In the genomic region with DNA sequence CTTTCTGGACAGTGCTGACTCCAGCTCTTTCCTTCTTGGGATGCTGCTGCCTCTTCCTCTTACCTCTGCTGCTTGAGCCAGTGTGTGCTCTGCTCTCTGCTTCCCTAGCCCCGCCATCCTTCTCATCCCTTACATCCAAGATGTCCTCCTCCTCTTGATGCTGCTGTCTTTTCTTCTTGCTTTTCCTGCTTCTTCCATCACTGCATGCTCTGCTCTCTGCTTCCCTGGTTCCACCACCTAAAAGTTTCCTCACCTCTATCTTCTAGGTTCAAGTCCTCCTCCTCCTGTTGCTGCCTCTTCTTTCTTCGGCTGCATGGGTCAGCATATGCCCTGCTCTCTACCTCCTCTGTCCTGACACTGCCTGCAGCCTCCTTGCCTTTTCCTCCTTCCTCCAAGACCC, we compare ENCODE assay signal across 20 cellular contexts. TPM values are rescaled to one million over a fixed set of nuclear protein-coding genes. Genes with fewer than 3 reads are reported as not detected.
DNase-seq lines count a peak whose midpoint lies in the region; ATAC-seq and TF ChIP-seq lines count a peak whose summit lies in the region.
"Had no signal": no experiment of that assay in that cellular context is flagged by ENCODE, and none has a peak within 500 bp of the region (broad histone marks: within the 10 kb centered on the region; RNA-seq: fewer than 3 reads in every experiment).

No MANE protein-coding gene starts in this region.

- intact Hi-C loops in Panc1 (cut with micrococcal nuclease; ENCODE audit: unreplicated experiment), result no loop called here
- intact Hi-C loops in body of pancreas (cut with DNase I), result no loop called here

- H3K4me3 Mint-ChIP-seq in activated naive CD4-positive, alpha-beta T cell treated with anti-CD3 and anti-CD28 coated beads, Interleukin-2, amount 50 U/mL, for 24 hours, result no peak overlapping the region
- no peak overlapping the region for H3K4me3 Mint-ChIP-seq in central memory CD8-positive, alpha-beta T cell
- no peak overlapping the region for H3K4me3 Mint-ChIP-seq in stimulated activated naive B cell treated with anti-CD40 and anti-IgM and Interleukin-4, amounts not matched to agents 10 μg/mL and 1 μg/mL and 100 μg/mL, for 72 hours

- no peak for TF ChIP-seq POLR2A in body of pancreas (IDR thresholded peaks at IDR 0.05)

- H3K36me3 ChIP-seq in Panc1 (ENCODE audit: control insufficient read depth, insufficient read depth, low read length), result peaks cover 18% of the 10 kb centered on the region
- peaks cover 0 to 9% of the 10 kb centered on the region in 2 donors for H3K36me3 ChIP-seq in body of pancreas (replicated peaks in 1 of 2; ENCODE audit: insufficient read depth in 1 of 2, low read depth in 2 of 2)
- peaks cover 45% of the 10 kb centered on the region for H3K36me3 ChIP-seq in effector memory CD4-positive, alpha-beta T cell (ENCODE audit: control insufficient read depth, insufficient read depth, low read length)

- no peaks in the 10 kb centered on the region for H3K9me3 ChIP-seq in Panc1 (ENCODE audit: control insufficient read depth, insufficient read depth, low read depth, low read length)
- H3K9me3 ChIP-seq in body of pancreas, result no peaks in the 10 kb centered on the region
- no peaks in the 10 kb centered on the region for H3K9me3 ChIP-seq in effector memory CD4-positive, alpha-beta T cell (ENCODE audit: control insufficient read depth, low read length)
- H3K9me3 ChIP-seq: esophagus squamous epithelium, lower lobe of right lung, MG63 had no signal

- POLR2A ChIA-PET in Panc1 (lab: Charles Lee), result no interaction called here

- H3K4me1 ChIP-seq in Panc1 (ENCODE audit: control insufficient read depth, insufficient read depth, low read length) (peaks cover 21% of the 10 kb centered on the region), body of pancreas (peaks cover 21% of the 10 kb centered on the region)
- H3K4me1 ChIP-seq in effector memory CD4-positive, alpha-beta T cell (ENCODE audit: control insufficient read depth, insufficient read depth, low read length, poor library complexity, severe bottlenecking), result peaks cover 6% of the 10 kb centered on the region

- no peak for DNase-seq in activated naive CD4-positive, alpha-beta T cell (lab: John Stamatoyannopoulos, UW)
- no peak for DNase-seq in Panc1 (ENCODE audit: low read depth, low spot score)
- no peak for DNase-seq in central memory CD8-positive, alpha-beta T cell (ENCODE audit: low spot score in 2 of 2)
- DNase-seq in stimulated activated naive B cell treated with anti-CD40 and anti-IgM and Interleukin-4, amounts not matched to agents 10 μg/mL and 1 μg/mL and 100 μg/mL, for 72 hours, result no peak
- no peak for DNase-seq in body of pancreas
- no peak for DNase-seq in effector memory CD4-positive, alpha-beta T cell
- DNase-seq: activated CD4-positive, alpha-beta T cell treated with anti-CD3 and anti-CD28 coated beads, Interleukin-2, amount 50 U/mL, for 1 hour; brain microvascular endothelial cell; dermis blood vessel endothelial cell; esophagus squamous epithelium; lower lobe of right lung; MG63; naive B cell; NCI-H187; NCI-H446 treated with DMSO at 0.1 percent for 48 hours; SHP77 treated with DMSO at 0.1 percent for 48 hours had no signal

- H3K27ac ChIP-seq in Panc1 (ENCODE audit: low read length) (no peak overlapping the region), body of pancreas (no peak overlapping the region)
- H3K27ac ChIP-seq in effector memory CD4-positive, alpha-beta T cell (ENCODE audit: insufficient read depth, low read length, poor library complexity, severe bottlenecking), result no peak overlapping the region
- H3K27ac ChIP-seq: brain microvascular endothelial cell, esophagus squamous epithelium, lower lobe of right lung had no signal

- 87 to 88% methylated on average over 2 of the region's 2 CpGs for WGBS in body of pancreas, 2 donors

- H3K36me3 Mint-ChIP-seq in activated naive CD4-positive, alpha-beta T cell treated with anti-CD3 and anti-CD28 coated beads, Interleukin-2, amount 50 U/mL, for 24 hours, result peaks cover 23% of the 10 kb centered on the region
- peaks cover 28% of the 10 kb centered on the region for H3K36me3 Mint-ChIP-seq in central memory CD8-positive, alpha-beta T cell (ENCODE audit: insufficient read depth)
- peaks cover 23 to 43% of the 10 kb centered on the region in 2 donors for H3K36me3 Mint-ChIP-seq in stimulated activated naive B cell treated with anti-CD40 and anti-IgM and Interleukin-4, amounts not matched to agents 10 μg/mL and 1 μg/mL and 100 μg/mL, for 72 hours

- in situ Hi-C loops in Panc1 (cut with HindIII; ENCODE audit: low pct_unique_long_range_greater_than_20kb, low sequenced_read_pairs), result no loop called here

- no peak for TF ChIP-seq CTCF in Panc1 (IDR thresholded peaks at IDR 0.05)
- TF ChIP-seq CTCF in body of pancreas (IDR thresholded peaks at IDR 0.05), result no peak

- no peaks in the 10 kb centered on the region for H3K9me3 Mint-ChIP-seq in activated naive CD4-positive, alpha-beta T cell treated with anti-CD3 and anti-CD28 coated beads, Interleukin-2, amount 50 U/mL, for 24 hours
- H3K9me3 Mint-ChIP-seq in central memory CD8-positive, alpha-beta T cell, result no peaks in the 10 kb centered on the region
- H3K9me3 Mint-ChIP-seq in stimulated activated naive B cell treated with anti-CD40 and anti-IgM and Interleukin-4, amounts not matched to agents 10 μg/mL and 1 μg/mL and 100 μg/mL, for 72 hours, result no peaks in the 10 kb centered on the region
- H3K9me3 Mint-ChIP-seq: naive B cell had no signal

- no peaks in the 10 kb centered on the region for H3K27me3 Mint-ChIP-seq in activated naive CD4-positive, alpha-beta T cell treated with anti-CD3 and anti-CD28 coated beads, Interleukin-2, amount 50 U/mL, for 24 hours
- no peaks in the 10 kb centered on the region for H3K27me3 Mint-ChIP-seq in central memory CD8-positive, alpha-beta T cell
- H3K27me3 Mint-ChIP-seq in stimulated activated naive B cell treated with anti-CD40 and anti-IgM and Interleukin-4, amounts not matched to agents 10 μg/mL and 1 μg/mL and 100 μg/mL, for 72 hours, result no peaks in the 10 kb centered on the region
- H3K27me3 Mint-ChIP-seq: naive B cell had no signal

- H3K27me3 ChIP-seq in Panc1 (ENCODE audit: control insufficient read depth, insufficient read depth, low read length) (no peaks in the 10 kb centered on the region), body of pancreas (no peaks in the 10 kb centered on the region)
- no peaks in the 10 kb centered on the region for H3K27me3 ChIP-seq in effector memory CD4-positive, alpha-beta T cell (replicated peaks; ENCODE audit: control insufficient read depth, insufficient read depth, low read length, poor library complexity, severe bottlenecking)
- H3K27me3 ChIP-seq: brain microvascular endothelial cell, esophagus squamous epithelium, MG63 had no signal

- H3K27ac Mint-ChIP-seq in activated naive CD4-positive, alpha-beta T cell treated with anti-CD3 and anti-CD28 coated beads, Interleukin-2, amount 50 U/mL, for 24 hours, result peak overlapping the region; percentile 86
- H3K27ac Mint-ChIP-seq in central memory CD8-positive, alpha-beta T cell (ENCODE audit: low read depth), result peak overlapping the region; percentile 1
- peak overlapping the region; percentile 78 for H3K27ac Mint-ChIP-seq in stimulated activated naive B cell treated with anti-CD40 and anti-IgM and Interleukin-4, amounts not matched to agents 10 μg/mL and 1 μg/mL and 100 μg/mL, for 72 hours

- CTCF ChIA-PET in Panc1 (lab: Charles Lee), result no interaction called here

- TSS peak; percentile 92 for BruUV-seq in Panc1 (replicated peaks; lab: Mats Ljungman, UMichigan)

- ATAC-seq in Panc1, result no peak
- no peak for ATAC-seq in central memory CD8-positive, alpha-beta T cell (replicated peaks; ENCODE audit: extremely low read depth, poor library complexity, severe bottlenecking)
- no peak for ATAC-seq in stimulated activated naive B cell treated with anti-CD40 and anti-IgM and Interleukin-4, amounts not matched to agents 10 μg/mL and 1 μg/mL and 100 μg/mL, for 72 hours (replicated peaks)
- no peak for ATAC-seq in body of pancreas
- no peak for ATAC-seq in HG03442 (IDR thresholded peaks at IDR 0.05; ENCODE audit: unreplicated experiment)
- ATAC-seq: lower lobe of right lung had no signal

- no peak overlapping the region for H3K4me3 ChIP-seq in Panc1 (ENCODE audit: low read depth in 2 of 2, low read length in 2 of 2)
- H3K4me3 ChIP-seq in body of pancreas, result no peak overlapping the region
- H3K4me3 ChIP-seq in effector memory CD4-positive, alpha-beta T cell (ENCODE audit: insufficient read depth, low read depth, low read length, poor library complexity, severe bottlenecking), result no peak overlapping the region
- H3K4me3 ChIP-seq: esophagus squamous epithelium, lower lobe of right lung, MG63 had no signal

- peaks cover 47% of the 10 kb centered on the region for H3K4me1 Mint-ChIP-seq in activated naive CD4-positive, alpha-beta T cell treated with anti-CD3 and anti-CD28 coated beads, Interleukin-2, amount 50 U/mL, for 24 hours
- H3K4me1 Mint-ChIP-seq in central memory CD8-positive, alpha-beta T cell, result peaks cover 30% of the 10 kb centered on the region
- peaks cover 31 to 52% of the 10 kb centered on the region in 2 donors for H3K4me1 Mint-ChIP-seq in stimulated activated naive B cell treated with anti-CD40 and anti-IgM and Interleukin-4, amounts not matched to agents 10 μg/mL and 1 μg/mL and 100 μg/mL, for 72 hours

RNA-seq across cellular contexts. Expression of a gene that starts 3.4 kb away (rescaled TPM):
- total RNA-seq in Panc1 (2021; ENCODE audit: unreplicated experiment) (211 TPM), body of pancreas (10 to 100 TPM; 46.1 to 62.8 TPM)
- polyA plus RNA-seq in Panc1 (2012; ENCODE audit: insufficient read length), result 269 TPM

RNA-seq across cellular contexts. Expression of a gene that starts 6.3 kb away (rescaled TPM):
- total RNA-seq in Panc1 (2021; ENCODE audit: unreplicated experiment) (44.4 TPM), body of pancreas (1 to 10 TPM; 8.9 to 9.6 TPM)
- 39.2 TPM for polyA plus RNA-seq in Panc1 (2012; ENCODE audit: insufficient read length)

RNA-seq across cellular contexts. Expression of a gene that starts 15.5 kb away (rescaled TPM):
- total RNA-seq in Panc1 (2021; ENCODE audit: unreplicated experiment) (not detected), body of pancreas (not detected)
- not detected for polyA plus RNA-seq in Panc1 (2012; ENCODE audit: insufficient read length)
- total RNA-seq: dermis blood vessel endothelial cell, esophagus squamous epithelium, G401, HT1080, lower lobe of right lung had no signal

RNA-seq across cellular contexts. Expression of a gene that starts 22.7 kb away (rescaled TPM):
- total RNA-seq in Panc1 (2021; ENCODE audit: unreplicated experiment) (25.6 TPM), body of pancreas (under 1 TPM in 1 of 2 donors, not detected in 1; 0.52 TPM)
- 10.8 TPM for polyA plus RNA-seq in Panc1 (2012; ENCODE audit: insufficient read length)

RNA-seq across cellular contexts. Expression of a gene that starts 24.2 kb away (rescaled TPM):
- total RNA-seq in Panc1 (2021; ENCODE audit: unreplicated experiment) (0.21 TPM), body of pancreas (not detected)
- 0.44 TPM for polyA plus RNA-seq in Panc1 (2012; ENCODE audit: insufficient read length)
- total RNA-seq: dermis blood vessel endothelial cell, HT1080 had no signal

Comparison
In these comparisons a context has a peak if more than half of its experiments do, and no peak if none do; other contexts are left out.
1. H3K27ac Mint-ChIP-seq: peak in every context shown above with its lines; median percentile 86 in activated naive CD4-positive, alpha-beta T cell treated with anti-CD3 and anti-CD28 coated beads, Interleukin-2, amount 50 U/mL, for 24 hours; 78 in stimulated activated naive B cell treated with anti-CD40 and anti-IgM and Interleukin-4, amounts not matched to agents 10 μg/mL and 1 μg/mL and 100 μg/mL, for 72 hours; 1 in central memory CD8-positive, alpha-beta T cell.